ENCODE assay signal across 21 cellular contexts in genomic region chr3:52398670-52399081, GRCh38. TPM values are rescaled to one million over a fixed set of nuclear protein-coding genes. Genes with fewer than 3 reads are reported as not detected.
"Had no signal": no experiment of that assay in that cellular context is flagged by ENCODE, and none has a peak within 500 bp of the region (broad histone marks: within the 10 kb centered on the region; RNA-seq: fewer than 3 reads in every experiment).

No MANE protein-coding gene starts in this region.

- H3K4me1 ChIP-seq: neural progenitor cell had no signal

- H3K4me2 ChIP-seq: neural progenitor cell, smooth muscle cell had no signal

- H3K27ac Mint-ChIP-seq: activated naive CD4-positive, alpha-beta T cell treated with anti-CD3 and anti-CD28 coated beads, Interleukin-2, amount 50 U/mL, for 24 hours; neural progenitor cell had no signal

- DNase-seq: activated CD4-positive, alpha-beta T cell treated with anti-CD3 and anti-CD28 coated beads, Interleukin-2, amount 50 U/mL, for 1 hour; activated CD4-positive, CD25-positive, alpha-beta regulatory T cell treated with anti-CD3 and anti-CD28 coated beads, Interleukin-2, amount 50 U/mL, for 72 hours; activated CD8-positive, alpha-beta memory T cell treated with anti-CD3 and anti-CD28 coated beads for 24 hours; activated CD8-positive, alpha-beta memory T cell treated with anti-CD3 and anti-CD28 coated beads, Interleukin-2, amount 50 U/mL, for 48 hours; activated gamma-delta T cell; activated T-cell treated with anti-CD3 and anti-CD28 coated beads, Interleukin-2, amount 50 U/mL, for 48 hours; foreskin fibroblast; hippocampal formation; islet precursor cell; stimulated activated naive CD4-positive, alpha-beta T cell; T-helper 1 cell had no signal

- H2AFZ ChIP-seq: neural progenitor cell had no signal

- FAIRE-seq: bronchial epithelial cell had no signal

- H3K9ac ChIP-seq: neural progenitor cell had no signal

- H3K9me3 Mint-ChIP-seq: activated naive CD4-positive, alpha-beta T cell treated with anti-CD3 and anti-CD28 coated beads, Interleukin-2, amount 50 U/mL, for 24 hours; neural progenitor cell had no signal

- H3K4me1 Mint-ChIP-seq: activated naive CD4-positive, alpha-beta T cell treated with anti-CD3 and anti-CD28 coated beads, Interleukin-2, amount 50 U/mL, for 24 hours; neural progenitor cell had no signal

- H3K4me3 Mint-ChIP-seq: activated naive CD4-positive, alpha-beta T cell treated with anti-CD3 and anti-CD28 coated beads, Interleukin-2, amount 50 U/mL, for 24 hours had no signal

- H3K27ac ChIP-seq: neural progenitor cell, VCaP had no signal

- ATAC-seq: sciatic nerve had no signal

- H3K27me3 ChIP-seq: adrenal gland, dorsolateral prefrontal cortex, neural progenitor cell had no signal

- H3K4me3 ChIP-seq: adrenal gland, dorsolateral prefrontal cortex, neural progenitor cell, smooth muscle cell had no signal

- H3K9me3 ChIP-seq: adrenal gland had no signal

- H3K36me3 ChIP-seq: neural progenitor cell had no signal

RNA-seq across cellular contexts. Expression of gene SEMA3G, which starts 46.2 kb away (rescaled TPM):
- total RNA-seq: osteocyte had no signal

RNA-seq across cellular contexts. Expression of gene TNNC1, which starts 55.2 kb away (rescaled TPM):
- total RNA-seq: osteocyte, pulmonary artery endothelial cell had no signal
